1 cellular context compared by ENCODE assay signal in genomic region chr20:18497603-18498002, GRCh38.
TF ChIP-seq lines count a peak whose summit lies in the region.

No MANE protein-coding gene starts in this region.

TF ChIP-seq in SK-N-SH, 30 proteins besides CTCF, POLR2A, EP300 and RAD21 (continued from another document):
- TF ChIP-seq POLR2AphosphoS5 (IDR thresholded peaks at IDR 0.05; ENCODE audit: low read depth, low read length) (no peak), FOSL2 (IDR thresholded peaks at IDR 0.05; ENCODE audit: borderline replicate concordance, low read depth) (no peak), SMC3 (IDR thresholded peaks at IDR 0.05; ENCODE audit: low read depth, low read length) (no peak)
